In the genomic region with DNA sequence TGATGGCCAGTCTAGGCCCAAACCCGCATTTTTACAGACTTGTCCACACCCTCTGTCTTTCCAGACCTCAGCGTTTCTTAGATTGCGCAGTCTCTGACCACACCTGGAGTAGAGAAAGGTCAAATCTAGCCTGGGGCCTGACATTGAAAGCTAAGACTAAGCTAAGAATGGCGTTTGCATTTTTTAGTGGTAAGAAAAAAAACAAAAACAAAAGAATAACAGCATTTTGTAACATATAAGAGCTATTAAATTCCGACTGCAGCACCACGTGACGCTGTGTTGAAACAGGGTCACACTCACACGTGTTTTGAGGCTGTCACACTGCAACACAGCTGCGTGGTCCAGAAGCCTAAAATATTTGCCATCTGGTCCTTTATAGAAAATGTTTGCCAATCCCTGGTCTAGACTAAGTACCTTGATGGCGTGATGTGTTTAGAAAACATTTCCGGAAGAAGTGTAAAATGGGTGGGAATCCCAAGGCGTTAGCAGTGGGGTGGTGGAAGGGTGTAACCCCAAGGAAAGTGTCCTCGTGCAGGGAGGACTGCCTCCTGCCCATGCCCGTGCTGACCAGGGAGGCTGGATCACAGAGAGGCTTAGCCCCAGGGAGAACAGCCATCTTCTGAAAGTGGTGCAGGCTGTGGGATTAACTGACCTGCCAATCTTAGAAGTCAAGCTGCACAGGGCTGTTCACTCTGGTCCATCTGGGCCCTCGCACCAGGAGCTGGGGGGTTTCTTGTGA, we compare ENCODE assay signal across 21 cellular contexts. TPM values are rescaled to one million over a fixed set of nuclear protein-coding genes. Genes with fewer than 3 reads are reported as not detected.
A peak's percentile ranks its signal among the peaks of the same experiment; 100 is the strongest.
DNase-seq lines count a peak whose midpoint lies in the region; ATAC-seq and TF ChIP-seq lines count a peak whose summit lies in the region.
"Had no signal": no experiment of that assay in that cellular context is flagged by ENCODE, and none has a peak within 500 bp of the region (broad histone marks: within the 10 kb centered on the region; RNA-seq: fewer than 3 reads in every experiment).

No MANE protein-coding gene starts in this region.

- H3K9me3 Mint-ChIP-seq in activated T-cell treated with anti-CD3 and anti-CD28 coated beads, Interleukin-2, amount 50 U/mL, for 24 hours: no peaks in the 10 kb centered on the region
- no peaks in the 10 kb centered on the region for H3K9me3 Mint-ChIP-seq in activated T-cell treated with anti-CD3 and anti-CD28 coated beads, Interleukin-2, amount 50 U/mL, for 4 hours
- H3K9me3 Mint-ChIP-seq in type B pancreatic cell: no peaks in the 10 kb centered on the region
- H3K9me3 Mint-ChIP-seq: activated T-helper 17 cell treated with anti-CD3 and anti-CD28 coated beads, Interleukin-2, amount 50 U/mL, for 72 hours; T-cell had no signal

- H3K36me3 ChIP-seq in HAP-1 (replicated peaks): no peaks in the 10 kb centered on the region
- H3K36me3 ChIP-seq: tibial nerve had no signal

- H3K27ac Mint-ChIP-seq in activated T-cell treated with anti-CD3 and anti-CD28 coated beads, Interleukin-2, amount 50 U/mL, for 24 hours: no peak overlapping the region
- peak overlapping the region; percentile 39 for H3K27ac Mint-ChIP-seq in type B pancreatic cell
- H3K27ac Mint-ChIP-seq: activated T-helper 17 cell treated with anti-CD3 and anti-CD28 coated beads, Interleukin-2, amount 50 U/mL, for 72 hours; CD14-positive monocyte had no signal

- peak overlapping the region; percentile 55 for H3K4me3 Mint-ChIP-seq in activated T-cell treated with anti-CD3 and anti-CD28 coated beads, Interleukin-2, amount 50 U/mL, for 24 hours
- H3K4me3 Mint-ChIP-seq in activated T-cell treated with anti-CD3 and anti-CD28 coated beads, Interleukin-2, amount 50 U/mL, for 4 hours: no peak overlapping the region
- H3K4me3 Mint-ChIP-seq in type B pancreatic cell: no peak overlapping the region
- H3K4me3 Mint-ChIP-seq: activated T-helper 17 cell treated with anti-CD3 and anti-CD28 coated beads, Interleukin-2, amount 50 U/mL, for 72 hours; CD14-positive monocyte had no signal

- H3K27me3 Mint-ChIP-seq in activated T-cell treated with anti-CD3 and anti-CD28 coated beads, Interleukin-2, amount 50 U/mL, for 24 hours: peaks cover 6% of the 10 kb centered on the region
- H3K27me3 Mint-ChIP-seq in activated T-cell treated with anti-CD3 and anti-CD28 coated beads, Interleukin-2, amount 50 U/mL, for 4 hours (ENCODE audit: low read depth): peaks cover 6% of the 10 kb centered on the region
- no peaks in the 10 kb centered on the region for H3K27me3 Mint-ChIP-seq in type B pancreatic cell

- H3K4me3 ChIP-seq in fibroblast of villous mesenchyme (ENCODE audit: low read depth, low read length) (no peak overlapping the region), HAP-1 (no peak overlapping the region)
- H3K4me3 ChIP-seq: tibial nerve had no signal

- in situ Hi-C loops in HAP-1 (cut with MboI; ENCODE audit: low sequenced_read_pairs): no loop called here

- ATAC-seq in activated T-cell treated with anti-CD3 and anti-CD28 coated beads, Interleukin-2, amount 50 U/mL, for 4 hours: no peak
- ATAC-seq in HG02981 (IDR thresholded peaks at IDR 0.05; ENCODE audit: unreplicated experiment): no peak
- ATAC-seq: activated T-helper 17 cell treated with anti-CD3 and anti-CD28 coated beads, Interleukin-2, amount 50 U/mL, for 72 hours; esophagus mucosa; stimulated activated naive CD8-positive, alpha-beta T cell treated with anti-CD3 and anti-CD28 coated beads, Interleukin-15, Interleukin-2, amounts not matched to agents 100 U/mL and 50 U/mL, for 24 hours had no signal

- peaks cover 16% of the 10 kb centered on the region for H3K4me1 Mint-ChIP-seq in activated T-cell treated with anti-CD3 and anti-CD28 coated beads, Interleukin-2, amount 50 U/mL, for 24 hours (ENCODE audit: low read depth)
- H3K4me1 Mint-ChIP-seq in activated T-cell treated with anti-CD3 and anti-CD28 coated beads, Interleukin-2, amount 50 U/mL, for 4 hours (ENCODE audit: low read depth): peaks cover 8% of the 10 kb centered on the region
- peaks cover 9% of the 10 kb centered on the region for H3K4me1 Mint-ChIP-seq in type B pancreatic cell (ENCODE audit: unreplicated experiment)
- H3K4me1 Mint-ChIP-seq: activated T-helper 17 cell treated with anti-CD3 and anti-CD28 coated beads, Interleukin-2, amount 50 U/mL, for 72 hours; CD14-positive monocyte had no signal

- H3K27me3 ChIP-seq in HAP-1 (ENCODE audit: low read depth): no peaks in the 10 kb centered on the region
- H3K27me3 ChIP-seq: tibial nerve had no signal

- DNase-seq in activated T-cell treated with anti-CD3 and anti-CD28 coated beads, Interleukin-2, amount 50 U/mL, for 24 hours: no peak
- no peak for DNase-seq in activated T-cell treated with anti-CD3 and anti-CD28 coated beads, Interleukin-2, amount 50 U/mL, for 4 hours
- DNase-seq in NCI-H524 treated with DMSO at 0.1 percent for 48 hours (lab: John Stamatoyannopoulos, UW): peak; percentile 3
- DNase-seq in fibroblast of villous mesenchyme (ENCODE audit: low read depth): peak; percentile 75
- DNase-seq in type B pancreatic cell (ENCODE audit: extremely low spot score, unreplicated experiment): no peak
- no peak for DNase-seq in HAP-1 (ENCODE audit: low spot score in 2 of 2)
- no peak for DNase-seq in NCI-H2081 (lab: John Stamatoyannopoulos, UW)
- DNase-seq: activated CD4-positive, alpha-beta T cell treated with anti-CD3 and anti-CD28 coated beads for 48 hours; KG1; kidney glomerular epithelial cell; NCI-H2029; NCI-H345; SIG-M5; stimulated activated CD4-positive, alpha-beta T cell treated with anti-CD3 and anti-CD28 coated beads, Interleukin-4, amount 100 ng/mL, for 24 hours; stimulated activated naive CD8-positive, alpha-beta T cell treated with anti-CD3 and anti-CD28 coated beads, Interleukin-15, Interleukin-2, amounts not matched to agents 100 U/mL and 50 U/mL, for 24 hours had no signal

- H3K9me3 ChIP-seq in HAP-1: no peaks in the 10 kb centered on the region
- H3K9me3 ChIP-seq: tibial nerve had no signal

- no peaks in the 10 kb centered on the region for H3K36me3 Mint-ChIP-seq in activated T-cell treated with anti-CD3 and anti-CD28 coated beads, Interleukin-2, amount 50 U/mL, for 24 hours (ENCODE audit: low read depth)
- H3K36me3 Mint-ChIP-seq in activated T-cell treated with anti-CD3 and anti-CD28 coated beads, Interleukin-2, amount 50 U/mL, for 4 hours (ENCODE audit: insufficient read depth): no peaks in the 10 kb centered on the region
- H3K36me3 Mint-ChIP-seq in type B pancreatic cell: no peaks in the 10 kb centered on the region
- H3K36me3 Mint-ChIP-seq: CD14-positive monocyte, T-cell had no signal

- H3K4me1 ChIP-seq in HAP-1: no peaks in the 10 kb centered on the region

- TF ChIP-seq CTCF in fibroblast of villous mesenchyme (IDR thresholded peaks at IDR 0.05; ENCODE audit: insufficient read depth, low read depth, low read length) (no peak), type B pancreatic cell (conservative IDR thresholded peaks at IDR 0.05) (no peak)

RNA-seq across cellular contexts. Expression of gene PXDN, which starts 51.7 kb away (rescaled TPM):
- 1 to 10 TPM in 2 of 3 donors, under 1 TPM in 1; 0.76 to 1.2 (median 1.2) TPM for total RNA-seq in activated T-cell treated with anti-CD3 and anti-CD28 coated beads, Interleukin-2, amount 50 U/mL, for 4 hours
- total RNA-seq in fibroblast of villous mesenchyme (296 and 372 TPM in 2 replicates), type B pancreatic cell (ENCODE audit: low replicate concordance) (58.4 and 150 TPM in 2 replicates)
- total RNA-seq: activated T-helper 17 cell treated with anti-CD3 and anti-CD28 coated beads, Interleukin-2, amount 50 U/mL, for 72 hours had no signal

Comparison
In these comparisons a context has a peak if more than half of its experiments do, and no peak if none do; other contexts are left out.
1. DNase-seq: peak in NCI-H524 treated with DMSO at 0.1 percent for 48 hours (single experiment) and fibroblast of villous mesenchyme (single experiment); none in activated T-cell treated with anti-CD3 and anti-CD28 coated beads, Interleukin-2, amount 50 U/mL, for 24 hours (single experiment), activated T-cell treated with anti-CD3 and anti-CD28 coated beads, Interleukin-2, amount 50 U/mL, for 4 hours (single experiment), type B pancreatic cell (single experiment), HAP-1 (0 of 2) and NCI-H2081 (0 of 2).
2. RNA of gene PXDN, which starts 51.7 kb away (total RNA-seq): 296 to 372 TPM in fibroblast of villous mesenchyme and 58.4 to 150 TPM in type B pancreatic cell; 0.76 to 1.2 TPM in activated T-cell treated with anti-CD3 and anti-CD28 coated beads, Interleukin-2, amount 50 U/mL, for 4 hours; every median in the first group is over 10 times any median in the second.